8 cellular contexts compared by ENCODE assay signal in the genomic region with DNA sequence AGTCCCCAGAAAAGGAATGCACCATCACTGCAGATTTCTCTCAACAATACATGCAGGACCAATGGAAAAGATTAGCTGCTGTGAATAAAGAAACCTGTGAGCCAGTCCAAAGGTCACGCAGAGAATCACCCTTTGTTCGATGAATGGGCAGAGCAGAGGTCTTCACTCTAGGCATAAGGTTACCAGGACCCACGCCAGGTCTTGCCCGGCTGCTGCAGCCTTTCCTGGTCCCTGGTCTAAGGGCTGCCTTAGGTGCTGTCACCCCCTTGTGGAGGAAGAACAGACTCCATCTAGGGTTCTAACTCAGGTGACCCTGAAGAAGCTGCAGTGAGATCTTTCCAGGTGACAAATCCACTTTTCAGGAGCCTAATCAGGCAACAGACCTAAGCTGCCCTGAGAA. TPM values are rescaled to one million over a fixed set of nuclear protein-coding genes. Genes with fewer than 3 reads are reported as not detected.
DNase-seq lines count a peak whose midpoint lies in the region; TF ChIP-seq lines count a peak whose summit lies in the region.

No MANE protein-coding gene starts in this region.

- peak; percentile 55 for TF ChIP-seq CTCF in fibroblast of pulmonary artery (IDR thresholded peaks at IDR 0.05; ENCODE audit: low read length, missing control alignments)
- TF ChIP-seq CTCF in progenitor cell of endocrine pancreas (IDR thresholded peaks at IDR 0.05; ENCODE audit: unreplicated experiment) = peak; percentile 73

- H3K4me3 Mint-ChIP-seq in progenitor cell of endocrine pancreas (ENCODE audit: low read depth) = no peak overlapping the region

- H3K36me3 Mint-ChIP-seq in progenitor cell of endocrine pancreas (ENCODE audit: insufficient read depth) = peaks cover 23% of the 10 kb centered on the region

- H3K27ac Mint-ChIP-seq in progenitor cell of endocrine pancreas = peak overlapping the region; percentile 87

- H3K27me3 Mint-ChIP-seq in progenitor cell of endocrine pancreas = no peaks in the 10 kb centered on the region

- H3K4me1 Mint-ChIP-seq in progenitor cell of endocrine pancreas (ENCODE audit: low read depth) = peaks cover 23% of the 10 kb centered on the region

- no peaks in the 10 kb centered on the region for H3K9me3 Mint-ChIP-seq in progenitor cell of endocrine pancreas (ENCODE audit: low read depth)

- peak; percentile 16 for DNase-seq in NCI-H1694 treated with DMSO at 0.1 percent for 48 hours (lab: John Stamatoyannopoulos, UW)
- no peak for DNase-seq in NCI-H1694 (lab: John Stamatoyannopoulos, UW)
- DNase-seq in HPDE6-E6E7 (ENCODE audit: extremely low spot score) = peak; percentile 50
- DNase-seq in activated CD4-positive, alpha-beta T cell treated with anti-CD3 and anti-CD28 coated beads for 1 hour = peak; percentile 19
- DNase-seq in fibroblast of pulmonary artery (ENCODE audit: low read depth) = peak; percentile 38
- peak; percentile 43 for DNase-seq in progenitor cell of endocrine pancreas (ENCODE audit: low spot score, unreplicated experiment)
- no peak for DNase-seq in GF-D8 (lab: John Stamatoyannopoulos, UW)
- no peak for DNase-seq in NCI-H2107 (lab: John Stamatoyannopoulos, UW)

- H3K4me3 ChIP-seq in fibroblast of pulmonary artery (replicated peaks; ENCODE audit: low read depth, low read length) = no peak overlapping the region

RNA-seq across cellular contexts. Expression of gene NAP1L4, which starts 29.0 kb away (rescaled TPM):
- total RNA-seq in progenitor cell of endocrine pancreas = 184 and 201 TPM in 2 replicates

RNA-seq across cellular contexts. Expression of gene CARS1, which starts 36.1 kb away (rescaled TPM):
- total RNA-seq in progenitor cell of endocrine pancreas = 56.4 and 64.5 TPM in 2 replicates

Comparison
In these comparisons a context has a peak if more than half of its experiments do, and no peak if none do; other contexts are left out.
1. DNase-seq: peak in NCI-H1694 treated with DMSO at 0.1 percent for 48 hours (single experiment), HPDE6-E6E7 (single experiment), activated CD4-positive, alpha-beta T cell treated with anti-CD3 and anti-CD28 coated beads for 1 hour (single experiment), fibroblast of pulmonary artery (single experiment) and progenitor cell of endocrine pancreas (single experiment); none in NCI-H1694 (single experiment), GF-D8 (single experiment) and NCI-H2107 (single experiment).